9 cellular contexts compared by ENCODE assay signal in genomic region chr6:123803862-123804681, GRCh38. TPM values are rescaled to one million over a fixed set of nuclear protein-coding genes. Genes with fewer than 3 reads are reported as not detected.
A peak's percentile ranks its signal among the peaks of the same experiment; 100 is the strongest.
DNase-seq lines count a peak whose midpoint lies in the region; ATAC-seq and TF ChIP-seq lines count a peak whose summit lies in the region.
"Had no signal": no experiment of that assay in that cellular context is flagged by ENCODE, and none has a peak within 500 bp of the region (broad histone marks: within the 10 kb centered on the region; RNA-seq: fewer than 3 reads in every experiment).

Gene NKAIN2, plus strand, starts transcription at chr6:123803865.

- H3K4me1 ChIP-seq in BLaER1 (0 out of 2 replicates have a peak, but pooled peaks cover 4% of the 10 kb centered on the region), RWPE2 (ENCODE audit: insufficient read depth, poor library complexity, severe bottlenecking) (no peaks in the 10 kb centered on the region), mesodermal cell (ENCODE audit: control insufficient read depth, insufficient read depth, low read length, poor library complexity, severe bottlenecking) (no peaks in the 10 kb centered on the region), thyroid gland (no peaks in the 10 kb centered on the region)
- H3K4me1 ChIP-seq in effector memory CD4-positive, alpha-beta T cell (ENCODE audit: control insufficient read depth, insufficient read depth, low read length, poor library complexity, severe bottlenecking), result peaks cover 3% of the 10 kb centered on the region

- H3K27me3 ChIP-seq in BLaER1 (peaks cover 40% of the 10 kb centered on the region), RWPE2 (ENCODE audit: insufficient read depth, poor library complexity, severe bottlenecking) (peaks cover 45% of the 10 kb centered on the region), thyroid gland (no peaks in the 10 kb centered on the region)
- peaks cover 6% of the 10 kb centered on the region for H3K27me3 ChIP-seq in effector memory CD4-positive, alpha-beta T cell (replicated peaks; ENCODE audit: control insufficient read depth, insufficient read depth, low read length, poor library complexity, severe bottlenecking)

- no peaks in the 10 kb centered on the region for H4K20me1 ChIP-seq in BLaER1

- 3 to 9% methylated on average over 18 to 31 of the region's 49 CpGs for WGBS in mesodermal cell (ENCODE audit: insufficient coverage in 2 of 2), 2 experiments
- 14 to 15% methylated on average over 15 to 20 of the region's 49 CpGs for WGBS in thyroid gland, 2 donors

- ATAC-seq in GM19023 (IDR thresholded peaks at IDR 0.05; ENCODE audit: unreplicated experiment), result peak; percentile 29
- peak; percentile 38 for ATAC-seq in HG03354 (IDR thresholded peaks at IDR 0.05; ENCODE audit: poor library complexity, severe bottlenecking, unreplicated experiment)
- no peak for ATAC-seq in RWPE2 (ENCODE audit: low read depth)
- ATAC-seq in HG02973 (IDR thresholded peaks at IDR 0.05; ENCODE audit: unreplicated experiment), result no peak

- peak within 1 kb of the TSS; percentile 98 for H3K4me2 ChIP-seq in BLaER1

- H3K4me3 ChIP-seq in BLaER1, result peak within 1 kb of the TSS; percentile 77
- H3K4me3 ChIP-seq in RWPE2 (ENCODE audit: severe bottlenecking), result peak within 1 kb of the TSS; percentile 41
- peak within 1 kb of the TSS; percentile 28 for H3K4me3 ChIP-seq in effector memory CD4-positive, alpha-beta T cell (ENCODE audit: insufficient read depth, low read depth, low read length, poor library complexity, severe bottlenecking)
- peak within 1 kb of the TSS; percentile 52 for H3K4me3 ChIP-seq in mesodermal cell (ENCODE audit: extremely low read depth, insufficient read depth, low read length, poor library complexity, severe bottlenecking)
- peak within 1 kb of the TSS in 2 of 3 donors; percentile 36 to 58 for H3K4me3 ChIP-seq in thyroid gland (replicated peaks in 1 of 3)

- intact Hi-C loops in thyroid gland (cut with DNase I), result no loop called here

- H3K9ac ChIP-seq in BLaER1, result peak within 1 kb of the TSS; percentile 48; the same call in 1 of the 2 replicates

- no peak for DNase-seq in RWPE2 (ENCODE audit: low spot score)
- no peak for DNase-seq in effector memory CD4-positive, alpha-beta T cell
- DNase-seq in thyroid gland, result peak; percentile 33 to 35

- TF ChIP-seq CTCF in RWPE2 (IDR thresholded peaks at IDR 0.05; ENCODE audit: poor library complexity, severe bottlenecking) (no peak), thyroid gland (IDR thresholded peaks at IDR 0.05) (no peak)

- H3K9me3 ChIP-seq in BLaER1 (no peaks in the 10 kb centered on the region), RWPE2 (ENCODE audit: severe bottlenecking) (peaks cover 2% of the 10 kb centered on the region), mesodermal cell (ENCODE audit: control insufficient read depth, low read length) (no peaks in the 10 kb centered on the region), thyroid gland (no peaks in the 10 kb centered on the region)
- H3K9me3 ChIP-seq in effector memory CD4-positive, alpha-beta T cell (ENCODE audit: control insufficient read depth, low read length), result no peaks in the 10 kb centered on the region

- TF ChIP-seq POLR2A in thyroid gland (IDR thresholded peaks at IDR 0.05), result no peak

- no peaks in the 10 kb centered on the region for H3K36me3 ChIP-seq in BLaER1
- H3K36me3 ChIP-seq in RWPE2 (ENCODE audit: low read depth), result no peaks in the 10 kb centered on the region
- H3K36me3 ChIP-seq in effector memory CD4-positive, alpha-beta T cell (ENCODE audit: control insufficient read depth, insufficient read depth, low read length), result no peaks in the 10 kb centered on the region
- H3K36me3 ChIP-seq in mesodermal cell (ENCODE audit: control insufficient read depth, insufficient read depth, low read length), result no peaks in the 10 kb centered on the region
- H3K36me3 ChIP-seq in thyroid gland, result no peaks in the 10 kb centered on the region

- no peak within 1 kb of the TSS for H3K27ac ChIP-seq in BLaER1
- no peak within 1 kb of the TSS for H3K27ac ChIP-seq in RWPE2 (ENCODE audit: poor library complexity, severe bottlenecking)
- no peak within 1 kb of the TSS for H3K27ac ChIP-seq in effector memory CD4-positive, alpha-beta T cell (ENCODE audit: insufficient read depth, low read length, poor library complexity, severe bottlenecking)
- no peak within 1 kb of the TSS for H3K27ac ChIP-seq in mesodermal cell (ENCODE audit: low read depth, low read length, severe bottlenecking)
- no peak within 1 kb of the TSS for H3K27ac ChIP-seq in thyroid gland

RNA-seq across cellular contexts. Expression of gene NKAIN2, which starts in this region (rescaled TPM):
- polyA plus RNA-seq in mesodermal cell (2013, experiment 1 of 2), result 0.59 TPM
- 0.81 TPM for polyA plus RNA-seq in mesodermal cell (2013, experiment 2 of 2)
- total RNA-seq in thyroid gland, result 1 to 10 TPM in 1 of 4 donors, under 1 TPM in 2, not detected in 1; 0.11 to 1.0 (median 0.94) TPM
- total RNA-seq: renal cortical epithelial cell had no signal

Comparison
In these comparisons a context has a peak if more than half of its experiments do, and no peak if none do; other contexts are left out.
1. ATAC-seq: peak in GM19023 (single experiment) and HG03354 (single experiment); none in RWPE2 (single experiment) and HG02973 (single experiment).
2. DNase-seq: peak in thyroid gland (2 of 2); none in RWPE2 (single experiment) and effector memory CD4-positive, alpha-beta T cell (0 of 3).
3. Peak in every context shown above with its lines, with median percentiles within 50 percentile points of each other: H3K4me3 ChIP-seq.